14 cellular contexts compared by ENCODE assay signal in the genomic region with DNA sequence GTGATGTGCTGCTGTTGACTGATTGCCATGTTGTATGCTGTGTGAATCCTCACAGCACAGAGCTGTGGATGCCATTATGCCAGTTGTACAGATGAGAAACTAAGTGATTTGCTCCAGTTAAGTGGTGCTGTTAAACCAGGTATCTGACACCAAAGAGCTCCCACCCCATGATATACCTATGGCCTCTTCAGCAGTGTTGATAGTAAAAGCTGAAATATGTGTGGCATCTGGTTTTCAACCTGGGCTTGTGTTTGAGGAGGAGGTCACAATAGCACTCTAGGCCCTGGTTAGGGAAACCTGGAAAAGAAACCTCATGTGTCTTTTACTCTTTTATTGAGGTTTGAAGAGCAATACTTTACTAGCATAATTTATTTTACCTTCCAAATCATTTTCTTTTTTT. TPM values are rescaled to one million over a fixed set of nuclear protein-coding genes. Genes with fewer than 3 reads are reported as not detected.
A peak's percentile ranks its signal among the peaks of the same experiment; 100 is the strongest.
DNase-seq lines count a peak whose midpoint lies in the region; ATAC-seq and TF ChIP-seq lines count a peak whose summit lies in the region.
"Had no signal": no experiment of that assay in that cellular context is flagged by ENCODE, and none has a peak within 500 bp of the region (broad histone marks: within the 10 kb centered on the region; RNA-seq: fewer than 3 reads in every experiment).

No MANE protein-coding gene starts in this region.

- H3K4me3 ChIP-seq in IMR-90 (ENCODE audit: insufficient read depth, low read depth, low read length) (no peak overlapping the region), dorsolateral prefrontal cortex (no peak overlapping the region)
- no peak overlapping the region for H3K4me3 ChIP-seq in effector memory CD4-positive, alpha-beta T cell (ENCODE audit: insufficient read depth, low read depth, low read length, poor library complexity, severe bottlenecking)
- H3K4me3 ChIP-seq: GM12878, SJCRH30 had no signal

- peaks cover 30 to 76% of the 10 kb centered on the region in 2 experiments for H3K79me1 ChIP-seq in IMR-90 (ENCODE audit: low read depth in 1 of 2, low read length in 2 of 2)

- TF ChIP-seq CTCF in IMR-90 (conservative IDR thresholded peaks at IDR 0.05; ENCODE audit: low read depth, low read length) (no peak), dorsolateral prefrontal cortex (IDR thresholded peaks at IDR 0.05 in 54 of 56, conservative IDR thresholded peaks at IDR 0.05 in 2 of 56; ENCODE audit: low read depth in 1 of 56, partially characterized antibody in 56 of 56) (no peak), mesothelial cell of epicardium (IDR thresholded peaks at IDR 0.05; ENCODE audit: unreplicated experiment) (no peak), GM13977 (IDR thresholded peaks at IDR 0.05; ENCODE audit: extremely low read depth, insufficient read depth, missing control alignments) (no peak)

- no peak overlapping the region for H2AK9ac ChIP-seq in IMR-90 (replicated peaks; ENCODE audit: low read depth, low read length, poor library complexity)

- H3K56ac ChIP-seq in IMR-90 (ENCODE audit: extremely low read depth, insufficient read depth, low read length) = no peak overlapping the region

- no peak overlapping the region for H3K9ac ChIP-seq in IMR-90 (ENCODE audit: low read depth, low read length)

- no peak for ATAC-seq in IMR-90 (ENCODE audit: low read depth)
- ATAC-seq in GM21381 (IDR thresholded peaks at IDR 0.05; ENCODE audit: unreplicated experiment) = no peak
- ATAC-seq: GM12878 had no signal

- no peaks in the 10 kb centered on the region for H3K36me3 Mint-ChIP-seq in mesothelial cell of epicardium

- H3K4me1 ChIP-seq in IMR-90 (ENCODE audit: control insufficient read depth, insufficient read depth, low read length) = peaks cover 7% of the 10 kb centered on the region
- no peaks in the 10 kb centered on the region for H3K4me1 ChIP-seq in effector memory CD4-positive, alpha-beta T cell (ENCODE audit: control insufficient read depth, insufficient read depth, low read length, poor library complexity, severe bottlenecking)

- H3K4me2 ChIP-seq in IMR-90 (ENCODE audit: low read depth, low read length) = no peak overlapping the region; the same call in 1 of the 2 replicates

- H3K27ac Mint-ChIP-seq in mesothelial cell of epicardium = peak overlapping the region; percentile 39

- POLR2A ChIA-PET in IMR-90 (lab: Charles Lee; ENCODE audit: unreplicated experiment) = no interaction called here

- intact Hi-C loops in IMR-90 (cut with micrococcal nuclease) = no loop called here
- intact Hi-C loops in dorsolateral prefrontal cortex (cut with DNase I) = no loop called here

- H3K27ac ChIP-seq in IMR-90 (ENCODE audit: insufficient read depth, low read length) (peak overlapping the region; percentile 47; the same call in 1 of the 2 replicates), dorsolateral prefrontal cortex (peak overlapping the region in 34 of 59 donors; percentile 5 to 75 (median 44))
- no peak overlapping the region for H3K27ac ChIP-seq in effector memory CD4-positive, alpha-beta T cell (ENCODE audit: insufficient read depth, low read length, poor library complexity, severe bottlenecking)
- H3K27ac ChIP-seq: SJCRH30 had no signal

- H2AK5ac ChIP-seq in IMR-90 (ENCODE audit: low read depth, low read length) = no peak overlapping the region

- no peak overlapping the region for H3K23ac ChIP-seq in IMR-90 (ENCODE audit: low read depth, low read length)

- H3K4me3 Mint-ChIP-seq in mesothelial cell of epicardium = no peak overlapping the region
- H3K4me3 Mint-ChIP-seq: HFFc6 had no signal

- no peak overlapping the region for H3K18ac ChIP-seq in IMR-90 (ENCODE audit: low read depth, low read length)

- no peak overlapping the region for H3K14ac ChIP-seq in IMR-90 (replicated peaks; ENCODE audit: low read depth, low read length)

- H3K4ac ChIP-seq in IMR-90 (ENCODE audit: low read depth, low read length) = no peak overlapping the region

- H3K27me3 Mint-ChIP-seq in mesothelial cell of epicardium (ENCODE audit: low read depth) = no peaks in the 10 kb centered on the region

- H3K4me1 Mint-ChIP-seq in mesothelial cell of epicardium = peaks cover 10% of the 10 kb centered on the region

- no peak overlapping the region for H2BK5ac ChIP-seq in IMR-90 (ENCODE audit: low read depth, low read length, poor library complexity, severe bottlenecking)

- no peak overlapping the region for H2BK20ac ChIP-seq in IMR-90 (ENCODE audit: low read depth, low read length)

- H3K27me3 ChIP-seq in IMR-90 (ENCODE audit: control insufficient read depth, insufficient read depth, low read length) (no peaks in the 10 kb centered on the region), dorsolateral prefrontal cortex (no peaks in the 10 kb centered on the region)
- H3K27me3 ChIP-seq in effector memory CD4-positive, alpha-beta T cell (replicated peaks; ENCODE audit: control insufficient read depth, insufficient read depth, low read length, poor library complexity, severe bottlenecking) = no peaks in the 10 kb centered on the region
- H3K27me3 ChIP-seq: SJCRH30 had no signal

- TF ChIP-seq RAD21 in IMR-90 (IDR thresholded peaks at IDR 0.05; ENCODE audit: low read length) = no peak

- H4K20me1 ChIP-seq in IMR-90 (ENCODE audit: insufficient read depth, low read length) = peaks cover 15% of the 10 kb centered on the region

- no peak overlapping the region for H2BK120ac ChIP-seq in IMR-90 (ENCODE audit: low read depth, low read length)

- no peak overlapping the region for H2AFZ ChIP-seq in IMR-90 (replicated peaks; ENCODE audit: low read length, poor library complexity)

- H3K9me1 ChIP-seq in IMR-90 (ENCODE audit: insufficient read depth, low read length) = peaks cover 7% of the 10 kb centered on the region; the same call in 1 of the 2 replicates

- 0 out of 2 replicates have a peak, but pooled peaks cover 3% of the 10 kb centered on the region for H3K36me3 ChIP-seq in IMR-90 (ENCODE audit: control insufficient read depth, insufficient read depth, low read length)
- no peaks in the 10 kb centered on the region for H3K36me3 ChIP-seq in effector memory CD4-positive, alpha-beta T cell (ENCODE audit: control insufficient read depth, insufficient read depth, low read length)

- no peak overlapping the region for H2BK15ac ChIP-seq in IMR-90 (ENCODE audit: low read depth, low read length)

- dilution Hi-C loops in IMR-90 (cut with HindIII; ENCODE audit: low sequenced_read_pairs, unreplicated experiment) = no loop called here

- DNase-seq in ELF-1 (ENCODE audit: low read depth, low spot score) (peak; percentile 23), IMR-90 (no peak), dorsolateral prefrontal cortex (no peak), mesothelial cell of epicardium (ENCODE audit: low spot score in 2 of 2, unreplicated experiment in 2 of 2) (no peak), GM13977 (ENCODE audit: low spot score) (no peak)
- DNase-seq in effector memory CD4-positive, alpha-beta T cell = no peak
- DNase-seq: AML-193, Calu3, KG1, NCI-H510A treated with DMSO at 0.1 percent for 48 hours had no signal

- in situ Hi-C loops in IMR-90 (cut with MboI; ENCODE audit: low sequenced_read_pairs) = no loop called here
- in situ Hi-C loops in GM13977 (cut with MboI; ENCODE audit: low pct_unique_long_range_greater_than_20kb, low sequenced_read_pairs, unreplicated experiment) = no loop called here

- no peaks in the 10 kb centered on the region for H3K9me3 Mint-ChIP-seq in mesothelial cell of epicardium
- H3K9me3 Mint-ChIP-seq: HFFc6 had no signal

- TF ChIP-seq POLR2A in IMR-90 (IDR thresholded peaks at IDR 0.05; ENCODE audit: low read depth, low read length) = no peak

- CTCF ChIA-PET in IMR-90 (lab: Yijun Ruan, JAX) = interaction anchor here (0.8 kb wide), 1 partner anchor 10 kb away, joined by 3 read pairs; no protein-coding TSS in a partner anchor

- no peaks in the 10 kb centered on the region for H3K9me3 ChIP-seq in IMR-90 (ENCODE audit: control insufficient read depth, insufficient read depth, low read length)
- no peaks in the 10 kb centered on the region for H3K9me3 ChIP-seq in effector memory CD4-positive, alpha-beta T cell (ENCODE audit: control insufficient read depth, low read length)
- H3K9me3 ChIP-seq: SJCRH30 had no signal

- no peak overlapping the region for H4K91ac ChIP-seq in IMR-90 (ENCODE audit: insufficient read depth, low read depth, low read length)

- H4K8ac ChIP-seq in IMR-90 (ENCODE audit: low read depth in 2 of 2, low read length in 2 of 2) = no peak overlapping the region

- no peak overlapping the region for H4K5ac ChIP-seq in IMR-90 (ENCODE audit: low read depth, low read length)

- no TSS peak for BruUV-seq in IMR-90 (replicated peaks; lab: Mats Ljungman, UMichigan)

TF ChIP-seq in IMR-90, 13 proteins besides CTCF, POLR2A, EP300 and RAD21 (continues in another document):
- TF ChIP-seq, protein P1, sequence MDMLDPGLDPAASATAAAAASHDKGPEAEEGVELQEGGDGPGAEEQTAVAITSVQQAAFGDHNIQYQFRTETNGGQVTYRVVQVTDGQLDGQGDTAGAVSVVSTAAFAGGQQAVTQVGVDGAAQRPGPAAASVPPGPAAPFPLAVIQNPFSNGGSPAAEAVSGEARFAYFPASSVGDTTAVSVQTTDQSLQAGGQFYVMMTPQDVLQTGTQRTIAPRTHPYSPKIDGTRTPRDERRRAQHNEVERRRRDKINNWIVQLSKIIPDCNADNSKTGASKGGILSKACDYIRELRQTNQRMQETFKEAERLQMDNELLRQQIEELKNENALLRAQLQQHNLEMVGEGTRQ (IDR thresholded peaks at IDR 0.05; ENCODE audit: low read depth, low read length) = no peak
- TF ChIP-seq SMC3 (IDR thresholded peaks at IDR 0.05; ENCODE audit: low read depth, low read length) (no peak), FOS (IDR thresholded peaks at IDR 0.05; ENCODE audit: low read depth, low read length) (no peak), CHD1 (IDR thresholded peaks at IDR 0.05; ENCODE audit: low read depth, low read length) (no peak), MAFK (IDR thresholded peaks at IDR 0.05; ENCODE audit: low read depth, low read length) (no peak), MXI1 (IDR thresholded peaks at IDR 0.05; ENCODE audit: borderline replicate concordance, low read depth, low read length) (no peak), RFX5 (IDR thresholded peaks at IDR 0.05; ENCODE audit: low read depth, low read length) (no peak), BHLHE40 (IDR thresholded peaks at IDR 0.05; ENCODE audit: low read depth, low read length) (no peak), RCOR1 (IDR thresholded peaks at IDR 0.05; ENCODE audit: insufficient replicate concordance, low read length) (no peak), MAZ (IDR thresholded peaks at IDR 0.05; ENCODE audit: borderline replicate concordance, low read depth, low read length) (no peak), CEBPB (IDR thresholded peaks at IDR 0.05; ENCODE audit: low read depth, low read length) (no peak), NFE2L2 (IDR thresholded peaks at IDR 0.05; ENCODE audit: low read depth, low read length) (no peak)

RNA-seq across cellular contexts. Expression of a gene that starts 21.4 kb away (rescaled TPM):
- total RNA-seq in IMR-90 (2012; rRNA removed) = 22.2 and 24.2 TPM in 2 replicates
- 6.8 and 6.9 TPM in 2 replicates for polyA plus RNA-seq in IMR-90 (2012; rRNA removed)
- 1.9 and 2.4 TPM in 2 replicates for polyA plus RNA-seq in IMR-90 (2012; cell fraction: cytosol; rRNA removed)
- 12.7 and 19.6 TPM in 2 replicates for polyA plus RNA-seq in IMR-90 (2012; cell fraction: nucleus; rRNA removed; ENCODE audit: low replicate concordance)
- 10 to 100 TPM; 23.8 to 45.2 (median 32.4) TPM for total RNA-seq in dorsolateral prefrontal cortex
- 41.7 to 43.8 TPM (median 42.8 TPM) in 3 replicates for total RNA-seq in mesothelial cell of epicardium
